In genomic region chr12:61538951-61539350, GRCh38 we compare ENCODE assay signal across 15 cellular contexts.
A peak's percentile ranks its signal among the peaks of the same experiment; 100 is the strongest.
DNase-seq lines count a peak whose midpoint lies in the region; ATAC-seq and TF ChIP-seq lines count a peak whose summit lies in the region.
"Had no signal": no experiment of that assay in that cellular context is flagged by ENCODE, and none has a peak within 500 bp of the region (broad histone marks: within the 10 kb centered on the region; RNA-seq: fewer than 3 reads in every experiment).

No MANE protein-coding gene starts in this region.

- H2AFZ ChIP-seq in Loucy (ENCODE audit: low read length), result no peak overlapping the region

- peak; percentile 61 for ATAC-seq in WTC11
- no peak for ATAC-seq in HG03108 (IDR thresholded peaks at IDR 0.05; ENCODE audit: unreplicated experiment)
- ATAC-seq: pancreas had no signal

- H3K9me3 ChIP-seq in Loucy (ENCODE audit: insufficient read depth, low read depth, low read length) (no peaks in the 10 kb centered on the region), liver (ENCODE audit: control insufficient read depth in 4 of 4, low read length in 3 of 4) (no peaks in the 10 kb centered on the region)
- H3K9me3 ChIP-seq: pancreas had no signal

- no peaks in the 10 kb centered on the region for H3K9me3 Mint-ChIP-seq in WTC11

- H3K27me3 Mint-ChIP-seq in WTC11 (ENCODE audit: low read depth), result no peaks in the 10 kb centered on the region
- H3K27me3 Mint-ChIP-seq: activated B cell treated with CpG ODN at 0.5 μM for 24 hours had no signal

- H3K27ac Mint-ChIP-seq in WTC11, result no peak overlapping the region
- H3K27ac Mint-ChIP-seq: activated B cell treated with CpG ODN at 0.5 μM for 24 hours had no signal

- no peak overlapping the region for H3K4me2 ChIP-seq in Loucy (ENCODE audit: low read depth, low read length, poor library complexity, severe bottlenecking)

- no peak overlapping the region for H3K27ac ChIP-seq in liver (ENCODE audit: low read depth in 1 of 2, low read length in 2 of 2)
- H3K27ac ChIP-seq: coronary artery, pancreas had no signal

- H3K79me2 ChIP-seq in Loucy (ENCODE audit: insufficient read depth, low read length), result no peaks in the 10 kb centered on the region

- no peaks in the 10 kb centered on the region for H4K20me1 ChIP-seq in Loucy (ENCODE audit: insufficient read depth, low read length, poor library complexity, severe bottlenecking)

- H3K9me2 ChIP-seq in Loucy (replicated peaks; ENCODE audit: low read depth, low read length), result no peaks in the 10 kb centered on the region

- TF ChIP-seq CTCF in Loucy (conservative IDR thresholded peaks at IDR 0.05; ENCODE audit: low read length) (peak; percentile 56), WTC11 (IDR thresholded peaks at IDR 0.05) (peak; percentile 33; the same call in 1 of the 2 replicates), liver (IDR thresholded peaks at IDR 0.05; ENCODE audit: low read depth, low read length, missing input control) (no peak)

- H3K4me3 ChIP-seq in Loucy (ENCODE audit: low read length, poor library complexity, severe bottlenecking), result no peak overlapping the region
- H3K4me3 ChIP-seq in liver (ENCODE audit: low read depth in 1 of 3, low read length in 3 of 3), result no peak overlapping the region
- H3K4me3 ChIP-seq: coronary artery, pancreas had no signal

- H3K9ac ChIP-seq in Loucy (ENCODE audit: low read depth, low read length, poor library complexity, severe bottlenecking) (no peak overlapping the region), liver (ENCODE audit: low read depth in 1 of 2, low read length in 2 of 2) (no peak overlapping the region)

- POLR2A ChIA-PET in WTC11 (lab: Charles Lee), result no interaction called here

- H3K36me3 ChIP-seq in Loucy (ENCODE audit: insufficient read depth, low read length) (no peaks in the 10 kb centered on the region), liver (ENCODE audit: control insufficient read depth in 4 of 4, insufficient read depth in 3 of 4, low read depth in 1 of 4, low read length in 3 of 4) (no peaks in the 10 kb centered on the region)
- H3K36me3 ChIP-seq: pancreas had no signal

- CTCF ChIA-PET in WTC11 (lab: Charles Lee), result no interaction called here

- DNase-seq in DMS 273 (lab: John Stamatoyannopoulos, UW; ENCODE audit: unreplicated experiment) (peak; percentile 6), DMS 273 treated with DMSO at 0.1 percent for 48 hours (lab: John Stamatoyannopoulos, UW) (no peak), WTC11 (ENCODE audit: low spot score) (peak; percentile 12), epidermal melanocyte (ENCODE audit: insufficient read length, low spot score) (no peak), HuH-7.5 (ENCODE audit: low spot score) (no peak)
- DNase-seq: activated B cell treated with CpG ODN at 0.5 μM for 24 hours, activated T-cell treated with anti-CD3 and anti-CD28 coated beads for 4 hours, midbrain, NCI-H524 treated with DMSO at 0.1 percent for 48 hours, pancreas, substantia nigra had no signal

- peak; percentile 43 to 49 for TF ChIP-seq RAD21 in liver (IDR thresholded peaks at IDR 0.05)

- no peaks in the 10 kb centered on the region for H3K27me3 ChIP-seq in Loucy (ENCODE audit: insufficient read depth, low read length, poor library complexity, severe bottlenecking)
- H3K27me3 ChIP-seq in liver (ENCODE audit: control insufficient read depth in 4 of 4, insufficient read depth in 4 of 4, low read length in 3 of 4), result peaks cover 0 to 3% (median 0%) of the 10 kb centered on the region in 4 donors
- H3K27me3 ChIP-seq: pancreas had no signal

- H3K4me1 Mint-ChIP-seq in WTC11, result 0 out of 2 replicates have a peak, but pooled peaks cover 3% of the 10 kb centered on the region
- H3K4me1 Mint-ChIP-seq: activated B cell treated with CpG ODN at 0.5 μM for 24 hours had no signal

- H3K36me3 Mint-ChIP-seq in WTC11, result no peaks in the 10 kb centered on the region

- 75% methylated on average over 2 of the region's 2 CpGs for WGBS in liver

- H3K4me3 Mint-ChIP-seq in WTC11, result no peak overlapping the region
- H3K4me3 Mint-ChIP-seq: activated B cell treated with CpG ODN at 0.5 μM for 24 hours had no signal

- H3K4me1 ChIP-seq in Loucy (ENCODE audit: insufficient read depth, low read length, poor library complexity, severe bottlenecking) (no peaks in the 10 kb centered on the region), liver (ENCODE audit: control insufficient read depth in 4 of 4, insufficient read depth in 4 of 4, low read length in 3 of 4) (no peaks in the 10 kb centered on the region)

- no peaks in the 10 kb centered on the region for H3F3A ChIP-seq in Loucy (ENCODE audit: low read depth)

TF ChIP-seq in WTC11, 78 proteins besides CTCF, POLR2A, EP300 and RAD21 (continues in another document):
- TF ChIP-seq STAT6 (CRISPR knock-in tag; conservative IDR thresholded peaks at IDR 0.05; ENCODE audit: low read depth) (no peak), E2F1 (CRISPR knock-in tag; IDR thresholded peaks at IDR 0.05) (no peak)

TF ChIP-seq in liver, 16 proteins besides CTCF, POLR2A, EP300 and RAD21:
- TF ChIP-seq HNF4G (IDR thresholded peaks at IDR 0.05) (no peak), FOXA2 (IDR thresholded peaks at IDR 0.05) (no peak), FOXA1 (IDR thresholded peaks at IDR 0.05) (no peak), HNF4A (conservative IDR thresholded peaks at IDR 0.05) (no peak), RXRA (IDR thresholded peaks at IDR 0.05) (no peak), TAF1 (conservative IDR thresholded peaks at IDR 0.05) (no peak), JUND (IDR thresholded peaks at IDR 0.05) (no peak), YY1 (IDR thresholded peaks at IDR 0.05) (no peak), NR2F2 (IDR thresholded peaks at IDR 0.05) (no peak), REST (IDR thresholded peaks at IDR 0.05) (no peak), GABPA (IDR thresholded peaks at IDR 0.05 in 1 of 2, conservative IDR thresholded peaks at IDR 0.05 in 1 of 2) (no peak), ZBTB33 (IDR thresholded peaks at IDR 0.05) (no peak)

Comparison
In these comparisons a context has a peak if more than half of its experiments do, and no peak if none do; other contexts are left out.
1. DNase-seq: peak in DMS 273 (single experiment) and WTC11 (single experiment); none in DMS 273 treated with DMSO at 0.1 percent for 48 hours (single experiment), epidermal melanocyte (single experiment) and HuH-7.5 (single experiment).